ENCODE assay signal across 18 cellular contexts in the genomic region with DNA sequence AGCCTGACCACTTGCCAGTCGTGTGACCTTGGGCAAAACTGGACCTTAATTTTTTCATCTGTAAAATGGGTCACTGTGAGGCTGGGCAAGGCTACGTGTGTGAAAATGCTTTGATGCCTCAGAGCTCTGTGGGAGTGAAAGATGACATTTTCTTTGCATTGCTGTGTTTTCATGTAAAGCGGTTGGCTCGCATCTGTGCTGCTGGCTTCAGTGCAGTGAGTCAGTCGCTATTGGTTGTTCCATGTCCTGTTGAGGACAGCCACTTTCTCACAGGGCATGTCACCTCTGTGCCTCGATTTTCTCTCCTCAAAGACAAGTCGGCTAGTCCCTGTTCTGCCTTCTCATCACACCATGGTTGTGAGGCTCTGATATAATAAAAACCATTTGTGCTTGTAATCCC. TPM values are rescaled to one million over a fixed set of nuclear protein-coding genes. Genes with fewer than 3 reads are reported as not detected.
DNase-seq lines count a peak whose midpoint lies in the region; ATAC-seq and TF ChIP-seq lines count a peak whose summit lies in the region.
"Had no signal": no experiment of that assay in that cellular context is flagged by ENCODE, and none has a peak within 500 bp of the region (broad histone marks: within the 10 kb centered on the region; RNA-seq: fewer than 3 reads in every experiment).

No MANE protein-coding gene starts in this region.

- peaks cover 40% of the 10 kb centered on the region for H3K4me1 Mint-ChIP-seq in activated CD8-positive, alpha-beta memory T cell treated with anti-CD3 and anti-CD28 coated beads, Interleukin-2, amount 10 ng/mL, durations not matched to agents 7 days and 5 days
- H3K4me1 Mint-ChIP-seq in activated naive CD4-positive, alpha-beta T cell treated with anti-CD3 and anti-CD28 coated beads, Interleukin-2, amount 50 U/mL, for 24 hours: peaks cover 39% of the 10 kb centered on the region
- H3K4me1 Mint-ChIP-seq in osteocyte (ENCODE audit: unreplicated experiment) (peaks cover 28% of the 10 kb centered on the region), endodermal cell (peaks cover under 1% of the 10 kb centered on the region)

- no peak for ATAC-seq in activated CD8-positive, alpha-beta memory T cell treated with anti-CD3 and anti-CD28 coated beads, Interleukin-2, amount 10 ng/mL, durations not matched to agents 7 days and 5 days
- ATAC-seq in GM21447 (IDR thresholded peaks at IDR 0.05; ENCODE audit: unreplicated experiment): no peak
- ATAC-seq in HG02798 (IDR thresholded peaks at IDR 0.05; ENCODE audit: poor library complexity, unreplicated experiment): no peak
- ATAC-seq: Panc1 had no signal

- peak overlapping the region; percentile 40 for H3K27ac Mint-ChIP-seq in activated CD8-positive, alpha-beta memory T cell treated with anti-CD3 and anti-CD28 coated beads, Interleukin-2, amount 10 ng/mL, durations not matched to agents 7 days and 5 days
- peak overlapping the region; percentile 65 for H3K27ac Mint-ChIP-seq in activated naive CD4-positive, alpha-beta T cell treated with anti-CD3 and anti-CD28 coated beads, Interleukin-2, amount 50 U/mL, for 24 hours
- H3K27ac Mint-ChIP-seq in osteocyte (ENCODE audit: unreplicated experiment) (peak overlapping the region; percentile 41), endodermal cell (no peak overlapping the region)

- H3K4me3 Mint-ChIP-seq in activated CD8-positive, alpha-beta memory T cell treated with anti-CD3 and anti-CD28 coated beads, Interleukin-2, amount 10 ng/mL, durations not matched to agents 7 days and 5 days: no peak overlapping the region
- H3K4me3 Mint-ChIP-seq in activated naive CD4-positive, alpha-beta T cell treated with anti-CD3 and anti-CD28 coated beads, Interleukin-2, amount 50 U/mL, for 24 hours: peak overlapping the region; percentile 19
- H3K4me3 Mint-ChIP-seq in osteocyte (ENCODE audit: unreplicated experiment): no peak overlapping the region
- no peak overlapping the region for H3K4me3 Mint-ChIP-seq in endodermal cell

- H3K4me1 ChIP-seq in endodermal cell (ENCODE audit: control insufficient read depth, insufficient read depth, low read length): no peaks in the 10 kb centered on the region

- H3K27me3 Mint-ChIP-seq in activated CD8-positive, alpha-beta memory T cell treated with anti-CD3 and anti-CD28 coated beads, Interleukin-2, amount 10 ng/mL, durations not matched to agents 7 days and 5 days: no peaks in the 10 kb centered on the region
- no peaks in the 10 kb centered on the region for H3K27me3 Mint-ChIP-seq in activated naive CD4-positive, alpha-beta T cell treated with anti-CD3 and anti-CD28 coated beads, Interleukin-2, amount 50 U/mL, for 24 hours
- H3K27me3 Mint-ChIP-seq in osteocyte (ENCODE audit: unreplicated experiment): no peaks in the 10 kb centered on the region
- no peaks in the 10 kb centered on the region for H3K27me3 Mint-ChIP-seq in endodermal cell (ENCODE audit: insufficient read depth)

- no peaks in the 10 kb centered on the region for H3K27me3 ChIP-seq in endodermal cell (ENCODE audit: control insufficient read depth, insufficient read depth, low read length, poor library complexity, severe bottlenecking)
- H3K27me3 ChIP-seq: hepatocyte, ovary had no signal

- no peak overlapping the region for H3K4me3 ChIP-seq in endodermal cell (ENCODE audit: low read length)
- H3K4me3 ChIP-seq: GM23248, hepatocyte, ovary, skin epidermis had no signal

- H3K27ac ChIP-seq in endodermal cell (ENCODE audit: low read depth, low read length): no peak overlapping the region
- H3K27ac ChIP-seq: GM23248, hepatocyte, ovary had no signal

- H3K9me3 Mint-ChIP-seq in activated CD8-positive, alpha-beta memory T cell treated with anti-CD3 and anti-CD28 coated beads, Interleukin-2, amount 10 ng/mL, durations not matched to agents 7 days and 5 days (ENCODE audit: low read depth): no peaks in the 10 kb centered on the region
- no peaks in the 10 kb centered on the region for H3K9me3 Mint-ChIP-seq in activated naive CD4-positive, alpha-beta T cell treated with anti-CD3 and anti-CD28 coated beads, Interleukin-2, amount 50 U/mL, for 24 hours
- H3K9me3 Mint-ChIP-seq in osteocyte (ENCODE audit: unreplicated experiment): peaks cover 7% of the 10 kb centered on the region
- peaks cover 40% of the 10 kb centered on the region for H3K9me3 Mint-ChIP-seq in endodermal cell

- 94 to 100% methylated on average over 2 to 7 of the region's 7 CpGs for WGBS in endodermal cell (ENCODE audit: insufficient coverage in 1 of 2, insufficient read length in 1 of 2), 2 experiments

- TF ChIP-seq CTCF in osteocyte (IDR thresholded peaks at IDR 0.05) (no peak), endodermal cell (conservative IDR thresholded peaks at IDR 0.05) (no peak)

- CTCF ChIA-PET in activated CD8-positive, alpha-beta memory T cell treated with anti-CD3 and anti-CD28 coated beads, Interleukin-2, amount 10 ng/mL, durations not matched to agents 7 days and 5 days (lab: Charles Lee): interaction anchor here (0.7 to 3.3 kb wide), 3 partner anchors 14 to 18 kb away, joined by 3 to 11 read pairs (median 5); no protein-coding TSS in a partner anchor

- DNase-seq in activated CD8-positive, alpha-beta memory T cell treated with anti-CD3 and anti-CD28 coated beads, Interleukin-2, amount 10 ng/mL, durations not matched to agents 7 days and 5 days: no peak
- no peak for DNase-seq in activated CD8-positive, alpha-beta memory T cell treated with anti-CD3 and anti-CD28 coated beads for 24 hours
- DNase-seq in NAMALWA (ENCODE audit: low spot score) (peak; percentile 31), osteocyte (ENCODE audit: extremely low spot score, unreplicated experiment) (no peak), endodermal cell (no peak)
- DNase-seq: anterior cingulate cortex, COR-L47, GM23248, KG1, midbrain, NCI-H774, ovary had no signal

- H3K9ac ChIP-seq in endodermal cell (ENCODE audit: extremely low read depth, low read length, poor library complexity, severe bottlenecking): no peak overlapping the region
- H3K9ac ChIP-seq: GM23248 had no signal

- H3K9me3 ChIP-seq in endodermal cell (ENCODE audit: control insufficient read depth, low read length): no peaks in the 10 kb centered on the region
- H3K9me3 ChIP-seq: ovary had no signal

- H3K36me3 Mint-ChIP-seq in activated CD8-positive, alpha-beta memory T cell treated with anti-CD3 and anti-CD28 coated beads, Interleukin-2, amount 10 ng/mL, durations not matched to agents 7 days and 5 days: peaks cover 29% of the 10 kb centered on the region
- H3K36me3 Mint-ChIP-seq in activated naive CD4-positive, alpha-beta T cell treated with anti-CD3 and anti-CD28 coated beads, Interleukin-2, amount 50 U/mL, for 24 hours: peaks cover 4% of the 10 kb centered on the region
- H3K36me3 Mint-ChIP-seq in osteocyte (ENCODE audit: unreplicated experiment): no peaks in the 10 kb centered on the region
- no peaks in the 10 kb centered on the region for H3K36me3 Mint-ChIP-seq in endodermal cell (ENCODE audit: low read depth)

- H3K36me3 ChIP-seq in endodermal cell (ENCODE audit: control insufficient read depth, insufficient read depth, low read length): peaks cover 7% of the 10 kb centered on the region
- H3K36me3 ChIP-seq: ovary had no signal

RNA-seq across cellular contexts. Expression of gene MTMR1, which starts 4.4 kb away (rescaled TPM):
- 10 to 100 TPM; 32.7 to 34.7 TPM for total RNA-seq in activated CD8-positive, alpha-beta memory T cell treated with anti-CD3 and anti-CD28 coated beads, Interleukin-2, amount 10 ng/mL, durations not matched to agents 7 days and 5 days
- total RNA-seq in osteocyte (22.3 and 23.6 TPM in 2 replicates), endodermal cell (10 to 100 TPM; 16.5 to 18.5 TPM)
- 14.1 TPM for polyA plus RNA-seq in endodermal cell (2013, experiment 1 of 2)
- polyA plus RNA-seq in endodermal cell (2013, experiment 2 of 2): 12.8 TPM
